In genomic region chr14:94081386-94081820, GRCh38 we compare ENCODE assay signal across 8 cellular contexts. TPM values are rescaled to one million over a fixed set of nuclear protein-coding genes. Genes with fewer than 3 reads are reported as not detected.
A peak's percentile ranks its signal among the peaks of the same experiment; 100 is the strongest.
DNase-seq lines count a peak whose midpoint lies in the region; ATAC-seq and TF ChIP-seq lines count a peak whose summit lies in the region.

No MANE protein-coding gene starts in this region.

- peak; percentile 49 for ATAC-seq in activated CD4-positive, alpha-beta T cell treated with anti-CD3 and anti-CD28 coated beads for 36 hours
- peak; percentile 24 for ATAC-seq in HG02981 (IDR thresholded peaks at IDR 0.05; ENCODE audit: unreplicated experiment)
- peak; percentile 15 to 28 (median 20) for ATAC-seq in T-cell (replicated peaks in 1 of 4)
- ATAC-seq in gastroesophageal sphincter = no peak
- ATAC-seq in gastrocnemius medialis = peak; percentile 22 to 26

- peak overlapping the region; percentile 83 to 99 for H3K4me3 ChIP-seq in gastroesophageal sphincter
- H3K4me3 ChIP-seq in gastrocnemius medialis = peak overlapping the region; percentile 84 to 95 (median 94)

- H3K36me3 ChIP-seq in gastroesophageal sphincter = peaks cover 0 to 24% of the 10 kb centered on the region in 2 donors
- H3K36me3 ChIP-seq in gastrocnemius medialis = peaks cover 0 to 17% of the 10 kb centered on the region in 2 donors

- H3K9me3 ChIP-seq in gastroesophageal sphincter = no peaks in the 10 kb centered on the region
- no peaks in the 10 kb centered on the region for H3K9me3 ChIP-seq in gastrocnemius medialis

- H3K27ac Mint-ChIP-seq in activated CD4-positive, alpha-beta T cell treated with anti-CD3 and anti-CD28 coated beads for 36 hours = peak overlapping the region; percentile 92
- peak overlapping the region; percentile 92 to 95 for H3K27ac Mint-ChIP-seq in T-cell

- H3K27me3 Mint-ChIP-seq in activated CD4-positive, alpha-beta T cell treated with anti-CD3 and anti-CD28 coated beads for 36 hours = no peaks in the 10 kb centered on the region
- H3K27me3 Mint-ChIP-seq in T-cell = no peaks in the 10 kb centered on the region

- H3K4me1 Mint-ChIP-seq in activated CD4-positive, alpha-beta T cell treated with anti-CD3 and anti-CD28 coated beads for 36 hours = peaks cover 43% of the 10 kb centered on the region
- H3K4me1 Mint-ChIP-seq in T-cell = peaks cover 42 to 50% (median 48%) of the 10 kb centered on the region in 3 donors

- POLR2A ChIA-PET in activated CD4-positive, alpha-beta T cell treated with anti-CD3 and anti-CD28 coated beads for 36 hours (lab: Charles Lee) = interaction anchor here (0.6 to 1.6 kb wide), 7 partner anchors 28 to 1456 kb away, joined by 3 to 6 read pairs (median 3); partner anchors contain the start of gene IFI27L2
- POLR2A ChIA-PET in T-cell (lab: Charles Lee) = interaction anchor here (0.6 to 1.2 kb wide), 9 partner anchors 14 to 101 kb away, joined by 3 to 8 read pairs (median 3); partner anchors contain the start of gene IFI27L2 (in 1 of the 2)

- H3K36me3 Mint-ChIP-seq in activated CD4-positive, alpha-beta T cell treated with anti-CD3 and anti-CD28 coated beads for 36 hours (ENCODE audit: low read depth) = peaks cover 42% of the 10 kb centered on the region
- peaks cover 29% of the 10 kb centered on the region for H3K36me3 Mint-ChIP-seq in T-cell

- peak overlapping the region; percentile 99 for H3K4me3 Mint-ChIP-seq in activated CD4-positive, alpha-beta T cell treated with anti-CD3 and anti-CD28 coated beads for 36 hours
- H3K4me3 Mint-ChIP-seq in T-cell = peak overlapping the region; percentile 99 to 100 (median 100)

- TF ChIP-seq CTCF in gastroesophageal sphincter (IDR thresholded peaks at IDR 0.05) (no peak), gastrocnemius medialis (IDR thresholded peaks at IDR 0.05 in 4 of 5, conservative IDR thresholded peaks at IDR 0.05 in 1 of 5) (no peak)

- intact Hi-C loops in activated CD4-positive, alpha-beta T cell treated with anti-CD3 and anti-CD28 coated beads for 36 hours (cut with DNase I, micrococcal nuclease) = loop anchor here (1.0 to 5.0 kb wide), 9 partner anchors 48 to 1451 kb away; partner anchors contain the start of genes IFI27L2 (in 2 of the 2), OTUB2 (in 2 of the 2), PPP4R4 (in 2 of the 2) and BTBD7 (in 1 of the 2)
- intact Hi-C loops in gastrocnemius medialis (cut with DNase I; ENCODE audit: low total_unique reads) = loop anchor here (1.0 to 5.0 kb wide), 3 partner anchors 46 to 93 kb away; partner anchors contain the start of genes IFI27L2, OTUB2 and PPP4R4

- in situ Hi-C loops in gastrocnemius medialis (cut with MboI; ENCODE audit: low sequenced_read_pairs in 4 of 4) = no loop called here

- H3K27ac ChIP-seq in gastroesophageal sphincter (peak overlapping the region; percentile 8 to 97 (median 95)), gastrocnemius medialis (peak overlapping the region; percentile 90 to 97 (median 95))

- CTCF ChIA-PET in activated CD4-positive, alpha-beta T cell treated with anti-CD3 and anti-CD28 coated beads for 36 hours (lab: Charles Lee) = interaction anchor here (0.6 to 4.6 kb wide), 12 partner anchors 9 to 142 kb away, joined by 3 to 24 read pairs (median 4); partner anchors contain the start of gene OTUB2
- CTCF ChIA-PET in T-cell (lab: Charles Lee) = interaction anchor here in 1 of 2 donors (0.8 to 4.3 kb wide), 8 partner anchors 9 to 99 kb away, joined by 3 to 20 read pairs (median 5); partner anchors contain the start of genes IFI27L2 and OTUB2

- WGBS in gastroesophageal sphincter (ENCODE audit: low coverage in 1 of 2), 2 donors = 0 to 1% methylated on average over 12 to 16 of the region's 19 CpGs

- DNase-seq in activated CD4-positive, alpha-beta T cell treated with anti-CD3 and anti-CD28 coated beads for 36 hours = peak; percentile 24
- DNase-seq in activated CD4-positive, alpha-beta T cell treated with anti-CD3 and anti-CD28 coated beads for 1 hour = no peak
- peak in 1 of 34 experiments; percentile 8 for DNase-seq in T-cell
- DNase-seq in gastrocnemius medialis = no peak
- DNase-seq in GM19238 (ENCODE audit: insufficient read length, low spot score) = no peak
- DNase-seq in NCI-H1694 (lab: John Stamatoyannopoulos, UW) = no peak

- TF ChIP-seq POLR2A in gastroesophageal sphincter (IDR thresholded peaks at IDR 0.05) (no peak), gastrocnemius medialis (IDR thresholded peaks at IDR 0.05) (no peak)

- no peaks in the 10 kb centered on the region for H3K27me3 ChIP-seq in gastroesophageal sphincter
- H3K27me3 ChIP-seq in gastrocnemius medialis = no peaks in the 10 kb centered on the region

- TF ChIP-seq EP300 in gastroesophageal sphincter (IDR thresholded peaks at IDR 0.05) = no peak

- no peaks in the 10 kb centered on the region for H3K9me3 Mint-ChIP-seq in activated CD4-positive, alpha-beta T cell treated with anti-CD3 and anti-CD28 coated beads for 36 hours (ENCODE audit: low read depth)
- H3K9me3 Mint-ChIP-seq in T-cell = peaks cover 0 to 3% (median 0%) of the 10 kb centered on the region in 3 donors

- H3K4me1 ChIP-seq in gastroesophageal sphincter (peaks cover 16 to 45% (median 23%) of the 10 kb centered on the region in 3 donors), gastrocnemius medialis (peaks cover 41 to 45% of the 10 kb centered on the region in 2 donors)

RNA-seq across cellular contexts. Expression of gene IFI27L1, which starts 0.3 kb away (rescaled TPM):
- total RNA-seq in activated CD4-positive, alpha-beta T cell treated with anti-CD3 and anti-CD28 coated beads for 36 hours = 10 to 100 TPM; 22.3 to 27.1 TPM
- total RNA-seq in T-cell (10 to 100 TPM in 3 of 5 donors, 1 to 10 TPM in 2; 7.1 to 10.4 (median 10.0) TPM), gastroesophageal sphincter (1 to 10 TPM; 3.4 to 9.3 (median 7.4) TPM), gastrocnemius medialis (10 to 100 TPM in 1 of 4 donors, 1 to 10 TPM in 3; 7.1 to 10.3 (median 8.3) TPM)

RNA-seq across cellular contexts. Expression of gene DDX24, which starts 0.4 kb away (rescaled TPM):
- 100 to 1,000 TPM; 259 to 390 TPM for total RNA-seq in activated CD4-positive, alpha-beta T cell treated with anti-CD3 and anti-CD28 coated beads for 36 hours
- total RNA-seq in T-cell (100 to 1,000 TPM; 258 to 448 (median 265) TPM), gastroesophageal sphincter (100 to 1,000 TPM; 182 to 252 (median 201) TPM), gastrocnemius medialis (100 to 1,000 TPM; 106 to 200 (median 128) TPM)

RNA-seq across cellular contexts. Expression of gene IFI27, which starts 29.1 kb away (rescaled TPM):
- total RNA-seq in activated CD4-positive, alpha-beta T cell treated with anti-CD3 and anti-CD28 coated beads for 36 hours = 1 to 10 TPM; 3.0 to 3.1 TPM
- total RNA-seq in T-cell = 1 to 10 TPM; 1.6 to 6.1 (median 1.8) TPM
- total RNA-seq in gastroesophageal sphincter = 100 to 1,000 TPM in 3 of 4 donors, 10 to 100 TPM in 1; 61.2 to 247 (median 175) TPM
- total RNA-seq in gastrocnemius medialis = 100 to 1,000 TPM in 3 of 4 donors, 10 to 100 TPM in 1; 65.6 to 179 (median 123) TPM

RNA-seq across cellular contexts. Expression of gene IFI27L2, which starts 48.0 kb away (rescaled TPM):
- 10 to 100 TPM; 57.3 to 66.9 TPM for total RNA-seq in activated CD4-positive, alpha-beta T cell treated with anti-CD3 and anti-CD28 coated beads for 36 hours
- total RNA-seq in T-cell = 10 to 100 TPM; 18.2 to 37.4 (median 27.7) TPM
- total RNA-seq in gastroesophageal sphincter = 10 to 100 TPM; 25.7 to 67.2 (median 52.2) TPM
- 1 to 10 TPM; 1.1 to 9.1 (median 3.3) TPM for total RNA-seq in gastrocnemius medialis

RNA-seq across cellular contexts. Expression of gene OTUB2, which starts 55.3 kb away (rescaled TPM):
- total RNA-seq in activated CD4-positive, alpha-beta T cell treated with anti-CD3 and anti-CD28 coated beads for 36 hours = under 1 TPM; 0.75 to 0.93 TPM
- total RNA-seq in T-cell = under 1 TPM; 0.09 to 0.57 (median 0.28) TPM
- total RNA-seq in gastroesophageal sphincter = under 1 TPM; 0.16 to 0.84 (median 0.65) TPM
- under 1 TPM in 1 of 4 donors, not detected in 3; 0.11 TPM for total RNA-seq in gastrocnemius medialis

Comparison
In these comparisons a context has a peak if more than half of its experiments do, and no peak if none do; other contexts are left out.
1. RNA of gene IFI27, which starts 29.1 kb away (total RNA-seq): 61.2 to 247 TPM in gastroesophageal sphincter and 65.6 to 179 TPM in gastrocnemius medialis; 3.0 to 3.1 TPM in activated CD4-positive, alpha-beta T cell treated with anti-CD3 and anti-CD28 coated beads for 36 hours and 1.6 to 6.1 TPM in T-cell; every median in the first group is over 4 times any median in the second.